ENCODE assay signal across 23 cellular contexts in the genomic region with DNA sequence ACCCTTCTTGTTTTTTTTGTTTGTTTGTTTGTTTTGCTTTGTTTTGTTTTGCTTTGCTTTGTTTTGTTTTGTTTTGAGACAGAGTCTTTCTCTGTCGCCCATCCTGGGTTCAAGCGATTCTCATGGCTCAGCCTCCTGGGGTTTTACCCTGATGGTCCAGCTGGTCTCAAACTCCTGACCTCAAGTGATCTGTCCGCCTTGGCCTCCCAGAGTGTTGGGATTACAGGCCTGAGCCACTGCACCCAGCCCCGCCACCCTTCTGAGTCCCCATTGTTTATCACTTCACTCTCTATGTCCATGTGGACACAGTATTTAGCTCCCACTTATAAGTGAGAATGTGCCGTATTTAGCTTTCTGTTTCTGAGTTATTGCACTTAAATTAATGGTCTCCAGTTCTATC.
"Had no signal": no experiment of that assay in that cellular context is flagged by ENCODE, and none has a peak within 500 bp of the region (broad histone marks: within the 10 kb centered on the region; RNA-seq: fewer than 3 reads in every experiment).

No MANE protein-coding gene starts in this region.

- ATAC-seq: effector memory CD8-positive, alpha-beta T cell; esophagus mucosa; natural killer cell treated with Interleukin-12 subunit alpha and Interleukin-12 subunit beta and Interleukin-15 and Interleukin-18, amount 100 ng/mL, for 72 hours; right cardiac atrium; stimulated activated naive CD8-positive, alpha-beta T cell treated with anti-CD3 and anti-CD28 coated beads, Interleukin-15, amount 100 ng/mL, for 72 hours had no signal

- H3K27ac Mint-ChIP-seq: activated CD4-positive, alpha-beta memory T cell treated with anti-CD3 and anti-CD28 coated beads for 36 hours; activated naive CD8-positive, alpha-beta T cell treated with anti-CD3 and anti-CD28 coated beads for 36 hours; effector memory CD8-positive, alpha-beta T cell; natural killer cell treated with Interleukin-12 subunit alpha and Interleukin-12 subunit beta and Interleukin-15 and Interleukin-18, amount 100 ng/mL, for 72 hours; stimulated activated naive CD8-positive, alpha-beta T cell treated with anti-CD3 and anti-CD28 coated beads, Interleukin-15, amount 100 ng/mL, for 72 hours had no signal

- H3K4me3 ChIP-seq: breast epithelium, colonic mucosa, dorsolateral prefrontal cortex, left ventricle myocardium inferior, pancreas, suprapubic skin, tibial nerve, vagina had no signal

- H3K4me3 Mint-ChIP-seq: activated CD4-positive, alpha-beta memory T cell treated with anti-CD3 and anti-CD28 coated beads for 36 hours; activated naive CD8-positive, alpha-beta T cell treated with anti-CD3 and anti-CD28 coated beads for 36 hours; central memory CD8-positive, alpha-beta T cell; effector memory CD8-positive, alpha-beta T cell; immature natural killer cell; natural killer cell treated with Interleukin-12 subunit alpha and Interleukin-12 subunit beta and Interleukin-15 and Interleukin-18, amount 100 ng/mL, for 72 hours; stimulated activated naive CD8-positive, alpha-beta T cell treated with anti-CD3 and anti-CD28 coated beads, Interleukin-15, amount 100 ng/mL, for 72 hours had no signal

- H3K36me3 Mint-ChIP-seq: activated CD4-positive, alpha-beta memory T cell treated with anti-CD3 and anti-CD28 coated beads for 36 hours; natural killer cell treated with Interleukin-12 subunit alpha and Interleukin-12 subunit beta and Interleukin-15 and Interleukin-18, amount 100 ng/mL, for 72 hours had no signal

- H3K27ac ChIP-seq: breast epithelium, colonic mucosa, dorsolateral prefrontal cortex, left ventricle myocardium inferior, neutrophil, pancreas, suprapubic skin, tibial nerve, vagina had no signal

- H3K27me3 Mint-ChIP-seq: activated CD4-positive, alpha-beta memory T cell treated with anti-CD3 and anti-CD28 coated beads for 36 hours; activated naive CD8-positive, alpha-beta T cell treated with anti-CD3 and anti-CD28 coated beads for 36 hours; central memory CD8-positive, alpha-beta T cell; effector memory CD8-positive, alpha-beta T cell; stimulated activated naive CD8-positive, alpha-beta T cell treated with anti-CD3 and anti-CD28 coated beads, Interleukin-15, amount 100 ng/mL, for 72 hours had no signal

- H3K9me3 Mint-ChIP-seq: central memory CD8-positive, alpha-beta T cell; effector memory CD8-positive, alpha-beta T cell; immature natural killer cell; natural killer cell treated with Interleukin-12 subunit alpha and Interleukin-12 subunit beta and Interleukin-15 and Interleukin-18, amount 100 ng/mL, for 72 hours; stimulated activated naive CD8-positive, alpha-beta T cell treated with anti-CD3 and anti-CD28 coated beads, Interleukin-15, amount 100 ng/mL, for 72 hours had no signal

- DNase-seq: activated CD4-positive, alpha-beta memory T cell treated with anti-CD3 and anti-CD28 coated beads for 36 hours; activated CD4-positive, alpha-beta T cell treated with anti-CD3 and anti-CD28 coated beads for 48 hours; activated naive CD4-positive, alpha-beta T cell treated with Interleukin-2 at 50 U/mL for 16 hours; activated naive CD8-positive, alpha-beta T cell treated with anti-CD3 and anti-CD28 coated beads for 36 hours; activated T-cell treated with anti-CD3 and anti-CD28 coated beads, Interleukin-2, amount 50 U/mL, for 48 hours; colonic mucosa; dorsolateral prefrontal cortex; effector memory CD8-positive, alpha-beta T cell; foreskin melanocyte; immature natural killer cell; left ventricle myocardium inferior; pancreas; right cardiac atrium; stimulated activated CD4-positive, alpha-beta T cell treated with anti-CD3 and anti-CD28 coated beads, Interleukin-12 subunit alpha, Interleukin-12 subunit beta, amount 100 ng/mL, for 4 hours; stimulated activated naive CD8-positive, alpha-beta T cell treated with anti-CD3 and anti-CD28 coated beads, Interleukin-15, amount 100 ng/mL, for 72 hours had no signal

- H3K4me1 ChIP-seq: breast epithelium, colonic mucosa, left ventricle myocardium inferior, pancreas, suprapubic skin, tibial nerve, vagina had no signal

- H3K9me3 ChIP-seq: breast epithelium, colonic mucosa, neutrophil, pancreas, suprapubic skin, vagina had no signal

- H3K4me1 Mint-ChIP-seq: activated naive CD8-positive, alpha-beta T cell treated with anti-CD3 and anti-CD28 coated beads for 36 hours; central memory CD8-positive, alpha-beta T cell; immature natural killer cell; stimulated activated naive CD8-positive, alpha-beta T cell treated with anti-CD3 and anti-CD28 coated beads, Interleukin-15, amount 100 ng/mL, for 72 hours had no signal

- FAIRE-seq: pancreas had no signal
